17 cellular contexts compared by ENCODE assay signal in genomic region chr9:91247278-91247677, GRCh38.
"Had no signal": no experiment of that assay in that cellular context is flagged by ENCODE, and none has a peak within 500 bp of the region (broad histone marks: within the 10 kb centered on the region; RNA-seq: fewer than 3 reads in every experiment).

No MANE protein-coding gene starts in this region.

- H3K36me3 ChIP-seq: left lung, right lobe of liver, suprapubic skin, upper lobe of right lung had no signal

- H3K4me3 Mint-ChIP-seq: activated CD8-positive, alpha-beta memory T cell treated with anti-CD3 and anti-CD28 coated beads, Interleukin-2, amount 10 ng/mL, durations not matched to agents 7 days and 5 days; activated naive CD4-positive, alpha-beta T cell treated with anti-CD3 and anti-CD28 coated beads for 36 hours; activated T-cell treated with anti-CD3 and anti-CD28 coated beads, Interleukin-2, amount 50 U/mL, for 24 hours; brain had no signal

- H3K27ac Mint-ChIP-seq: activated CD8-positive, alpha-beta memory T cell treated with anti-CD3 and anti-CD28 coated beads, Interleukin-2, amount 10 ng/mL, durations not matched to agents 7 days and 5 days; activated naive CD4-positive, alpha-beta T cell treated with anti-CD3 and anti-CD28 coated beads for 36 hours; activated T-cell treated with anti-CD3 and anti-CD28 coated beads, Interleukin-2, amount 50 U/mL, for 24 hours had no signal

- H3K36me3 Mint-ChIP-seq: brain had no signal

- DNase-seq: activated CD4-positive, alpha-beta T cell treated with anti-CD3 and anti-CD28 coated beads, Interleukin-2, amount 50 U/mL, for 48 hours; activated CD8-positive, alpha-beta memory T cell treated with anti-CD3 and anti-CD28 coated beads, Interleukin-2, amount 10 ng/mL, durations not matched to agents 7 days and 5 days; activated naive CD4-positive, alpha-beta T cell treated with anti-CD3 and anti-CD28 coated beads for 36 hours; activated T-cell treated with anti-CD3 and anti-CD28 coated beads, Interleukin-2, amount 50 U/mL, for 24 hours; amniotic stem cell; heart right ventricle; islet precursor cell; left lung; right lobe of liver; stimulated activated CD4-positive, alpha-beta T cell treated with anti-CD3 and anti-CD28 coated beads, Interleukin-2, amount 100 ng/mL, for 24 hours; stimulated activated naive CD4-positive, alpha-beta T cell treated with Interleukin-2 at 50 U/mL for 16 hours; upper lobe of right lung had no signal

- H3K4me1 ChIP-seq: right lobe of liver, suprapubic skin, upper lobe of right lung had no signal

- ATAC-seq: activated CD4-positive, CD25-positive, alpha-beta regulatory T cell treated with anti-CD3 and anti-CD28 coated beads, Interleukin-2, amount 50 U/mL, for 24 hours; activated CD8-positive, alpha-beta memory T cell treated with anti-CD3 and anti-CD28 coated beads, Interleukin-2, amount 10 ng/mL, durations not matched to agents 7 days and 5 days; esophagus mucosa; left lung; right lobe of liver; upper lobe of right lung had no signal

- H3K27ac ChIP-seq: left lung, psoas muscle, right lobe of liver, suprapubic skin, upper lobe of right lung had no signal

- H3K27me3 ChIP-seq: heart right ventricle, left lung, right lobe of liver, suprapubic skin, upper lobe of right lung had no signal

- H3K4me3 ChIP-seq: heart right ventricle, left lung, psoas muscle, right lobe of liver, suprapubic skin, upper lobe of right lung had no signal

- H3K9me3 ChIP-seq: heart right ventricle, left lung, psoas muscle, right lobe of liver, suprapubic skin, upper lobe of right lung had no signal

- H3K27me3 Mint-ChIP-seq: activated CD8-positive, alpha-beta memory T cell treated with anti-CD3 and anti-CD28 coated beads, Interleukin-2, amount 10 ng/mL, durations not matched to agents 7 days and 5 days; activated T-cell treated with anti-CD3 and anti-CD28 coated beads, Interleukin-2, amount 50 U/mL, for 24 hours; brain had no signal

- H3K9me3 Mint-ChIP-seq: activated naive CD4-positive, alpha-beta T cell treated with anti-CD3 and anti-CD28 coated beads for 36 hours; activated T-cell treated with anti-CD3 and anti-CD28 coated beads, Interleukin-2, amount 50 U/mL, for 24 hours; brain had no signal
